17 cellular contexts compared by ENCODE assay signal in genomic region chr1:22643381-22643780, GRCh38. TPM values are rescaled to one million over a fixed set of nuclear protein-coding genes. Genes with fewer than 3 reads are reported as not detected.
DNase-seq lines count a peak whose midpoint lies in the region; ATAC-seq and TF ChIP-seq lines count a peak whose summit lies in the region.
"Had no signal": no experiment of that assay in that cellular context is flagged by ENCODE, and none has a peak within 500 bp of the region (broad histone marks: within the 10 kb centered on the region; RNA-seq: fewer than 3 reads in every experiment).

TSS of gene C1QC (plus strand) at chr1:22643633. CDS start at chr1:22644024, 391 bp downstream.

- H3K36me3 ChIP-seq in HUES6 (ENCODE audit: control insufficient read depth, insufficient read depth, low read length) (no peaks in the 10 kb centered on the region), gastroesophageal sphincter (no peaks in the 10 kb centered on the region)
- H3K36me3 ChIP-seq: HAP-1 had no signal

- POLR2A ChIA-PET in RWPE1 (lab: Yijun Ruan, JAX; ENCODE audit: low non-redundant PET): no interaction called here

- peaks cover 9% of the 10 kb centered on the region; the same call in 1 of the 2 replicates for H3K27me3 ChIP-seq in HUES6 (ENCODE audit: control insufficient read depth, insufficient read depth, low read length)
- H3K27me3 ChIP-seq in gastroesophageal sphincter: peaks cover 63% of the 10 kb centered on the region

- ATAC-seq in gastroesophageal sphincter: peak; percentile 50
- ATAC-seq in GM21390 (IDR thresholded peaks at IDR 0.05; ENCODE audit: unreplicated experiment): no peak
- ATAC-seq: natural killer cell had no signal

- H3K9ac ChIP-seq in HUES6 (ENCODE audit: low read length): peak within 1 kb of the TSS; percentile 6

- H3K27ac ChIP-seq in HUES6 (ENCODE audit: low read depth, low read length): no peak within 1 kb of the TSS
- peak within 1 kb of the TSS in 3 of 4 donors; percentile 27 to 50 (median 31) for H3K27ac ChIP-seq in gastroesophageal sphincter
- H3K27ac ChIP-seq in RWPE1: no peak within 1 kb of the TSS

- TF ChIP-seq POLR2A in gastroesophageal sphincter (IDR thresholded peaks at IDR 0.05): peak in 1 of 2 donors; percentile 21

- TF ChIP-seq CTCF in gastroesophageal sphincter (IDR thresholded peaks at IDR 0.05) (no peak), subcutaneous adipose tissue (IDR thresholded peaks at IDR 0.05; ENCODE audit: low read depth) (no peak), RWPE1 (conservative IDR thresholded peaks at IDR 0.05; ENCODE audit: low read depth) (no peak)

- 67% methylated on average over 3 of the region's 8 CpGs; no CpG with 5 or more reads in 1 of the 2 donors for WGBS in gastroesophageal sphincter (ENCODE audit: low coverage in 1 of 2), 2 donors

- H3K9me3 ChIP-seq in HUES6 (ENCODE audit: control insufficient read depth, insufficient read depth, low read depth, low read length) (no peaks in the 10 kb centered on the region), gastroesophageal sphincter (no peaks in the 10 kb centered on the region)
- H3K9me3 ChIP-seq: HAP-1 had no signal

- DNase-seq in mesenteric fat pad (ENCODE audit: low spot score) (no peak), NCI-H226 (no peak), RWPE1 (ENCODE audit: low spot score) (no peak)
- DNase-seq in activated CD4-positive, alpha-beta T cell treated with anti-CD3 and anti-CD28 coated beads for 1 hour: no peak
- DNase-seq: activated CD4-positive, alpha-beta memory T cell treated with anti-CD3 and anti-CD28 coated beads, Interleukin-2, amount 10 ng/mL, durations not matched to agents 7 days and 5 days; activated naive CD4-positive, alpha-beta T cell treated with Interleukin-2 at 50 U/mL for 16 hours; natural killer cell; stimulated activated CD4-positive, alpha-beta T cell treated with anti-CD3 and anti-CD28 coated beads, Interleukin-12 subunit alpha, Interleukin-12 subunit beta, amount 100 ng/mL, for 4 hours had no signal

- H3K4me1 ChIP-seq in HUES6 (ENCODE audit: control insufficient read depth, insufficient read depth, low read length) (peaks cover 9% of the 10 kb centered on the region), gastroesophageal sphincter (peaks cover 0 to 10% (median 0%) of the 10 kb centered on the region in 3 donors)
- H3K4me1 ChIP-seq: HAP-1 had no signal

- CTCF ChIA-PET in RWPE1 (lab: Yijun Ruan, JAX): interaction anchor here (0.5 to 4.2 kb wide), 3 partner anchors 13 to 223 kb away, joined by 3 to 46 read pairs (median 4); no protein-coding TSS in a partner anchor

- H3K4me3 ChIP-seq in HUES6 (ENCODE audit: low read depth, low read length) (no peak within 1 kb of the TSS), gastroesophageal sphincter (peak within 1 kb of the TSS in 1 of 2 donors; percentile 41)
- H3K4me3 ChIP-seq: HAP-1 had no signal

- TF ChIP-seq EP300 in gastroesophageal sphincter (IDR thresholded peaks at IDR 0.05): no peak

RNA-seq across cellular contexts. Expression of gene C1QC, which starts in this region (rescaled TPM):
- total RNA-seq in gastroesophageal sphincter: 100 to 1,000 TPM in 2 of 4 donors, 10 to 100 TPM in 2; 23.0 to 395 (median 169) TPM
- total RNA-seq in mesenteric fat pad: 491 TPM
- 100 to 1,000 TPM; 149 to 714 (median 336) TPM for total RNA-seq in subcutaneous adipose tissue
- total RNA-seq: activated CD4-positive, alpha-beta memory T cell treated with anti-CD3 and anti-CD28 coated beads, Interleukin-2, amount 10 ng/mL, durations not matched to agents 7 days and 5 days; Daoy; NCI-H460; RPMI7951; T-helper 2 cell treated with Interferon-gamma antibody and Interleukin-4, amounts not matched to agents 100 ng/mL and 5 ng/mL, for 36 hours had no signal

Comparison
In these comparisons a context has a peak if more than half of its experiments do, and no peak if none do; other contexts are left out.
1. H3K27ac ChIP-seq: peak in gastroesophageal sphincter (3 of 4); none in HUES6 (single experiment) and RWPE1 (single experiment).